In the genomic region with DNA sequence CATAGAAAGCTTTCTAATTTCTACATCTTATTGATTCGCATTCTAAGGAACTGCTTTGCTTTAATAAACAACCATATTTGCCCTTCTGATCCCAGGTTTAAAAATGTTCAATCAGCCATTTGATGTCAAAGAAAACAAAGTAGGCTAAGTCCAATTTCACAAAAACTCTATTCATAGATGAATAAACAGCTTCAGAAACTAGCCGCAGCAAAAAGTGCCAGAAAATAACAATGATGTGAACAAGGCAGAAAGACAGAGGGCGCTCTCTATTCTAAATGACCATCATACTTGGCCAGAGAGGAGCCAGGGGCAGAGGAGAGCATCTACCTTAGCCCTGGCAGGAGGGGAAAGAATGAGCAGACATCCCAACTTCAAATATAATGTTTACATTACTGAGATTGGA, we compare ENCODE assay signal across 8 cellular contexts. TPM values are rescaled to one million over a fixed set of nuclear protein-coding genes. Genes with fewer than 3 reads are reported as not detected.
DNase-seq lines count a peak whose midpoint lies in the region; ATAC-seq and TF ChIP-seq lines count a peak whose summit lies in the region.

No MANE protein-coding gene starts in this region.

- no peak overlapping the region for H3K4me2 ChIP-seq in neural progenitor cell

- H3K36me3 Mint-ChIP-seq in neural progenitor cell, result peaks cover 8% of the 10 kb centered on the region

- no peaks in the 10 kb centered on the region for H3K9me3 ChIP-seq in neural progenitor cell (ENCODE audit: low read depth)

- no peak for DNase-seq in GM06990 (ENCODE audit: extremely low read depth, insufficient read length)
- peak; percentile 32 for DNase-seq in NCI-H774 (lab: John Stamatoyannopoulos, UW)
- no peak for DNase-seq in epithelial cell of esophagus (ENCODE audit: low read depth)
- DNase-seq in neural progenitor cell (ENCODE audit: low spot score), result peak; percentile 43
- DNase-seq in activated CD4-positive, alpha-beta T cell treated with anti-CD3 and anti-CD28 coated beads for 4 hours, result no peak
- DNase-seq in GM19240 (ENCODE audit: insufficient read length, low spot score), result no peak
- DNase-seq in NCI-H1930 (lab: John Stamatoyannopoulos, UW), result no peak

- H3K27ac Mint-ChIP-seq in neural progenitor cell, result no peak overlapping the region

- H3K36me3 ChIP-seq in GM06990 (ENCODE audit: control insufficient read depth, insufficient read depth, low read length), result no peaks in the 10 kb centered on the region
- H3K36me3 ChIP-seq in neural progenitor cell, result no peaks in the 10 kb centered on the region

- H3K27me3 ChIP-seq in GM06990 (replicated peaks; ENCODE audit: control insufficient read depth, insufficient read depth, low read length) (no peaks in the 10 kb centered on the region), neural progenitor cell (no peaks in the 10 kb centered on the region)

- peaks cover 4% of the 10 kb centered on the region for H4K20me1 ChIP-seq in neural progenitor cell (ENCODE audit: low read depth)

- H3K9ac ChIP-seq in neural progenitor cell, result no peak overlapping the region

- H3K9me3 Mint-ChIP-seq in neural progenitor cell, result no peaks in the 10 kb centered on the region

- TF ChIP-seq CTCF in GM06990 (IDR thresholded peaks at IDR 0.05; ENCODE audit: insufficient read depth, low read length, poor library complexity, severe bottlenecking) (peak; percentile 28), epithelial cell of esophagus (IDR thresholded peaks at IDR 0.05; ENCODE audit: insufficient read depth, low read depth, low read length, missing control alignments) (peak; percentile 29), neural progenitor cell (IDR thresholded peaks at IDR 0.05) (peak; percentile 69)

- H3K4me1 ChIP-seq in neural progenitor cell, result no peaks in the 10 kb centered on the region

- H3K27ac ChIP-seq in neural progenitor cell, result no peak overlapping the region

- H3K27me3 Mint-ChIP-seq in neural progenitor cell (ENCODE audit: insufficient read depth, low read depth), result no peaks in the 10 kb centered on the region

- peaks cover 62% of the 10 kb centered on the region for H3K79me2 ChIP-seq in neural progenitor cell (ENCODE audit: low read depth)

- ATAC-seq in HG02973 (IDR thresholded peaks at IDR 0.05; ENCODE audit: unreplicated experiment), result no peak

- no peak overlapping the region for H2AFZ ChIP-seq in neural progenitor cell (replicated peaks)

- H3K4me3 ChIP-seq in GM06990 (replicated peaks; ENCODE audit: low read depth, low read length) (no peak overlapping the region), epithelial cell of esophagus (ENCODE audit: low read length) (no peak overlapping the region), neural progenitor cell (no peak overlapping the region)

- H3K4me3 Mint-ChIP-seq in neural progenitor cell, result no peak overlapping the region

- no peaks in the 10 kb centered on the region for H3K4me1 Mint-ChIP-seq in neural progenitor cell

- H3F3A ChIP-seq in neural progenitor cell (ENCODE audit: low read depth), result no peaks in the 10 kb centered on the region

RNA-seq across cellular contexts. Expression of a gene that starts 9.7 kb away (rescaled TPM):
- total RNA-seq in neural progenitor cell (ENCODE audit: low replicate concordance), result 8.8 and 9.9 TPM in 2 replicates

Comparison
In these comparisons a context has a peak if more than half of its experiments do, and no peak if none do; other contexts are left out.
1. DNase-seq: peak in NCI-H774 (single experiment) and neural progenitor cell (single experiment); none in GM06990 (single experiment), epithelial cell of esophagus (single experiment), activated CD4-positive, alpha-beta T cell treated with anti-CD3 and anti-CD28 coated beads for 4 hours (0 of 2), GM19240 (single experiment) and NCI-H1930 (0 of 2).
2. Peak in every context shown above with its lines, with median percentiles within 50 percentile points of each other: CTCF ChIP-seq.